8 cellular contexts compared by ENCODE assay signal in the genomic region with DNA sequence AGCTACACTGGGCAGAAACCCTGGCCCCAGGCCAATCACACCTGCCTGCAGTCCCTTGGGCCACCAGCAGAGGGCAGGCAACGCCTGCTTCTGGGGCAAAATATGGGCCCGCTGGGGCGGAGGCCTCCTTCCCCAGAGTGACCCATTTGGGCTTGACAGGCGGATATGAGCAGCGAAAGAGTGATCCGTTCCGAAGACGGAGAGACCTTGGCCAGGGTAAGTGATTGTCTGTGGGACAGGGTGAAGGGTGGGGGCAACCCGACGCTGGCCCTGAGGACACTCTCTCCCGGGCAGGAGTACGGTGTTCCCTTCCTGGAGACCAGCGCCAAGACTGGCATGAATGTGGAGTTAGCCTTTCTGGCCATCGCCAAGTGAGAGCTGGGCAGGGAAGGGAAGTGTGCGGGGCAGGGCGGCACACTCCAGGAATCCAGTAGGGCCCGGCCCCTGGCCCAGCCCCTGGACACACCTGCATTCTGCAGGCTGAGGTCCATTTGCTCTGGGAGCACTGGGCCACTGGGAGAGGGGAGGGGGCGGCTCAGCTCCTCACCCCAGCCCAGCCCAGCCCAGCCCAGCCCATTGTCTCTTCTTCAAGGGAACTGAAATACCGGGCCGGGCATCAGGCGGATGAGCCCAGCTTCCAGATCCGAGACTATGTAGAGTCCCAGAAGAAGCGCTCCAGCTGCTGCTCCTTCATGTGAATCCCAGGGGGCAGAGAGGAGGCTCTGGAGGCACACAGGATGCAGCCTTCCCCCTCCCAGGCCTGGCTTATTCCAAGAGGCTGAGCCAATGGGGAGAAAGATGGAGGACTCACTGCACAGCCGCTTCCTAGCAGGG. TPM values are rescaled to one million over a fixed set of nuclear protein-coding genes. Genes with fewer than 3 reads are reported as not detected.
DNase-seq lines count a peak whose midpoint lies in the region; ATAC-seq and TF ChIP-seq lines count a peak whose summit lies in the region.

No MANE protein-coding gene starts in this region.

- ATAC-seq in HG03442 (IDR thresholded peaks at IDR 0.05; ENCODE audit: unreplicated experiment), result no peak

- TF ChIP-seq EP300 in ovary (IDR thresholded peaks at IDR 0.05), result no peak

- H3K4me3 Mint-ChIP-seq in Calu3 (ENCODE audit: low read depth, unreplicated experiment) (peak overlapping the region; percentile 6), glutamatergic neuron (ENCODE audit: unreplicated experiment) (peak overlapping the region; percentile 61)
- no peak overlapping the region for H3K4me3 Mint-ChIP-seq in activated naive CD4-positive, alpha-beta T cell treated with anti-CD3 and anti-CD28 coated beads for 36 hours

- H3K36me3 ChIP-seq in ovary (no peaks in the 10 kb centered on the region), thyroid gland (no peaks in the 10 kb centered on the region)

- TF ChIP-seq POLR2A in ovary (IDR thresholded peaks at IDR 0.05), result no peak
- no peak for TF ChIP-seq POLR2A in thyroid gland (IDR thresholded peaks at IDR 0.05)

- WGBS in ovary, 3 donors, result 40 to 47% (median 44%) methylated on average over 19 to 24 of the region's 24 CpGs
- 33 to 36% methylated on average over 20 to 21 of the region's 24 CpGs for WGBS in thyroid gland, 2 donors

- BruUV-seq in Calu3 (replicated peaks; lab: Mats Ljungman, UMichigan), result no TSS peak

- intact Hi-C loops in Calu3 (cut with micrococcal nuclease; ENCODE audit: unreplicated experiment), result loop anchor here (1.0 to 5.0 kb wide), 2 partner anchors 25 to 37 kb away; no protein-coding TSS in a partner anchor
- intact Hi-C loops in activated naive CD4-positive, alpha-beta T cell treated with anti-CD3 and anti-CD28 coated beads for 36 hours (cut with micrococcal nuclease), result loop anchor here (1.0 to 10.0 kb wide), 7 partner anchors 14 to 460 kb away; partner anchors contain the start of gene NUP85
- intact Hi-C loops in ovary (cut with DNase I), result loop anchor here in 3 of 4 donors (5.0 to 10.0 kb wide), 4 partner anchors 117 to 530 kb away; partner anchors contain the start of gene TTYH2 (in 1 of the 3)
- intact Hi-C loops in thyroid gland (cut with DNase I), result loop anchor here (2.0 to 5.0 kb wide), 3 partner anchors 42 to 212 kb away; no protein-coding TSS in a partner anchor

- DNase-seq in Calu3 (peak; percentile 95), HuH-7.5 (ENCODE audit: low spot score) (peak; percentile 81), SHP77 treated with DMSO at 0.1 percent for 48 hours (lab: John Stamatoyannopoulos, UW) (peak; percentile 67), glutamatergic neuron (peak; percentile 88), ovary (peak; percentile 61 to 89 (median 82)), thyroid gland (peak; percentile 87 to 88)
- peak; percentile 88 for DNase-seq in activated naive CD4-positive, alpha-beta T cell treated with anti-CD3 and anti-CD28 coated beads for 36 hours

- H3K4me3 ChIP-seq in ovary, result no peak overlapping the region
- H3K4me3 ChIP-seq in thyroid gland (replicated peaks in 1 of 3), result no peak overlapping the region

- H3K27ac Mint-ChIP-seq in Calu3 (ENCODE audit: unreplicated experiment), result no peak overlapping the region
- no peak overlapping the region for H3K27ac Mint-ChIP-seq in activated naive CD4-positive, alpha-beta T cell treated with anti-CD3 and anti-CD28 coated beads for 36 hours
- H3K27ac Mint-ChIP-seq in glutamatergic neuron (ENCODE audit: unreplicated experiment), result no peak overlapping the region

- CTCF ChIA-PET in Calu3 (lab: Charles Lee), result interaction anchor here (0.6 to 3.8 kb wide), 13 partner anchors 13 to 835 kb away, joined by 3 to 38 read pairs (median 6); partner anchors contain the start of gene NAT9
- CTCF ChIA-PET in activated naive CD4-positive, alpha-beta T cell treated with anti-CD3 and anti-CD28 coated beads for 36 hours (lab: Charles Lee), result interaction anchor here (0.6 to 4.3 kb wide), 20 partner anchors 8 to 338 kb away, joined by 3 to 59 read pairs (median 15); partner anchors contain the start of genes NAT9 and RAB37

- H3K36me3 Mint-ChIP-seq in Calu3 (ENCODE audit: insufficient read depth, unreplicated experiment) (peaks cover 28% of the 10 kb centered on the region), glutamatergic neuron (ENCODE audit: unreplicated experiment) (no peaks in the 10 kb centered on the region)
- H3K36me3 Mint-ChIP-seq in activated naive CD4-positive, alpha-beta T cell treated with anti-CD3 and anti-CD28 coated beads for 36 hours (ENCODE audit: low read depth), result peaks cover 5% of the 10 kb centered on the region

- H3K9me3 Mint-ChIP-seq in Calu3 (ENCODE audit: low read depth, unreplicated experiment) (no peaks in the 10 kb centered on the region), glutamatergic neuron (ENCODE audit: unreplicated experiment) (peaks cover 4% of the 10 kb centered on the region)
- H3K9me3 Mint-ChIP-seq in activated naive CD4-positive, alpha-beta T cell treated with anti-CD3 and anti-CD28 coated beads for 36 hours, result no peaks in the 10 kb centered on the region

- H3K27me3 ChIP-seq in ovary (no peaks in the 10 kb centered on the region), thyroid gland (no peaks in the 10 kb centered on the region)

- H3K4me1 Mint-ChIP-seq in Calu3 (ENCODE audit: low read depth, unreplicated experiment), result peaks cover 14% of the 10 kb centered on the region
- H3K4me1 Mint-ChIP-seq in activated naive CD4-positive, alpha-beta T cell treated with anti-CD3 and anti-CD28 coated beads for 36 hours (ENCODE audit: low read depth), result peaks cover 64% of the 10 kb centered on the region
- H3K4me1 Mint-ChIP-seq in glutamatergic neuron (ENCODE audit: low read depth, unreplicated experiment), result peaks cover 9% of the 10 kb centered on the region

- H3K9me3 ChIP-seq in ovary (no peaks in the 10 kb centered on the region), thyroid gland (no peaks in the 10 kb centered on the region)

- H3K4me1 ChIP-seq in ovary (ENCODE audit: insufficient read depth) (peaks cover 4% of the 10 kb centered on the region), thyroid gland (peaks cover 16 to 18% of the 10 kb centered on the region in 2 donors)

- H3K27ac ChIP-seq in ovary (no peak overlapping the region), thyroid gland (peak overlapping the region in 2 of 3 donors; percentile 51 to 57)

- TF ChIP-seq CTCF in Calu3 (IDR thresholded peaks at IDR 0.05; ENCODE audit: unreplicated experiment), result peak; percentile 98
- TF ChIP-seq CTCF in glutamatergic neuron (IDR thresholded peaks at IDR 0.05; ENCODE audit: partially characterized antibody, unreplicated experiment), result peak; percentile 100
- peak; percentile 67 to 93 (median 88) for TF ChIP-seq CTCF in ovary (IDR thresholded peaks at IDR 0.05)
- peak; percentile 98 to 100 (median 99) for TF ChIP-seq CTCF in thyroid gland (IDR thresholded peaks at IDR 0.05)

- H3K27me3 Mint-ChIP-seq in Calu3 (ENCODE audit: unreplicated experiment) (peaks cover 42% of the 10 kb centered on the region), glutamatergic neuron (ENCODE audit: unreplicated experiment) (peaks cover 3% of the 10 kb centered on the region)
- no peaks in the 10 kb centered on the region for H3K27me3 Mint-ChIP-seq in activated naive CD4-positive, alpha-beta T cell treated with anti-CD3 and anti-CD28 coated beads for 36 hours (ENCODE audit: low read depth)

RNA-seq across cellular contexts. Expression of gene NHERF1, which starts 3.5 kb away (rescaled TPM):
- total RNA-seq in Calu3 (2022) (114 and 143 TPM in 2 replicates), glutamatergic neuron (ENCODE audit: unreplicated experiment) (26.9 TPM), ovary (100 to 1,000 TPM in 1 of 7 donors, 10 to 100 TPM in 6; 12.1 to 101 (median 21.7) TPM), thyroid gland (10 to 100 TPM; 21.9 to 63.4 (median 43.8) TPM)
- total RNA-seq in activated naive CD4-positive, alpha-beta T cell treated with anti-CD3 and anti-CD28 coated beads for 36 hours, result 10 to 100 TPM; 70.8 to 77.6 TPM
- 10 to 100 TPM; 13.9 to 21.0 TPM for polyA plus RNA-seq in ovary

RNA-seq across cellular contexts. Expression of gene RAB37, which starts 7.9 kb away (rescaled TPM):
- total RNA-seq in Calu3 (2022) (0.21 TPM in 1 of 2 replicates, not detected in the other), glutamatergic neuron (ENCODE audit: unreplicated experiment) (2.1 TPM), ovary (under 1 TPM in 5 of 7 donors, not detected in 2; 0.45 to 0.72 (median 0.57) TPM), thyroid gland (1 to 10 TPM in 1 of 4 donors, under 1 TPM in 3; 0.33 to 1.8 (median 0.39) TPM)
- 1 to 10 TPM; 2.1 to 2.3 TPM for total RNA-seq in activated naive CD4-positive, alpha-beta T cell treated with anti-CD3 and anti-CD28 coated beads for 36 hours
- 1 to 10 TPM in 1 of 2 donors, under 1 TPM in 1; 0.58 to 2.4 TPM for polyA plus RNA-seq in ovary

RNA-seq across cellular contexts. Expression of gene NAT9, which starts 31.2 kb away (rescaled TPM):
- total RNA-seq in Calu3 (2022) (66.5 and 74.7 TPM in 2 replicates), glutamatergic neuron (ENCODE audit: unreplicated experiment) (67.8 TPM), ovary (10 to 100 TPM; 24.7 to 87.0 (median 56.8) TPM), thyroid gland (10 to 100 TPM; 33.1 to 46.5 (median 41.4) TPM)
- 10 to 100 TPM; 42.1 to 43.9 TPM for total RNA-seq in activated naive CD4-positive, alpha-beta T cell treated with anti-CD3 and anti-CD28 coated beads for 36 hours
- 10 to 100 TPM; 19.7 to 44.8 TPM for polyA plus RNA-seq in ovary

RNA-seq across cellular contexts. Expression of gene CD300LF, which starts 32.2 kb away (rescaled TPM):
- total RNA-seq in Calu3 (2022) (not detected in 2 replicates), glutamatergic neuron (ENCODE audit: unreplicated experiment) (not detected), ovary (1 to 10 TPM in 2 of 7 donors, under 1 TPM in 4, not detected in 1; 0.23 to 3.9 (median 0.34) TPM), thyroid gland (not detected)
- total RNA-seq in activated naive CD4-positive, alpha-beta T cell treated with anti-CD3 and anti-CD28 coated beads for 36 hours, result not detected
- 1 to 10 TPM in 1 of 2 donors, under 1 TPM in 1; 0.36 to 2.6 TPM for polyA plus RNA-seq in ovary

Comparison
In these comparisons a context has a peak if more than half of its experiments do, and no peak if none do; other contexts are left out.
1. H3K27ac ChIP-seq: peak in thyroid gland (2 of 3); none in ovary (0 of 2).
2. Peak in every context shown above with its lines, with median percentiles within 50 percentile points of each other: DNase-seq and CTCF ChIP-seq.